8 cellular contexts compared by ENCODE assay signal in genomic region chr3:98812851-98813374, GRCh38. TPM values are rescaled to one million over a fixed set of nuclear protein-coding genes. Genes with fewer than 3 reads are reported as not detected.
DNase-seq lines count a peak whose midpoint lies in the region; ATAC-seq and TF ChIP-seq lines count a peak whose summit lies in the region.

No MANE protein-coding gene starts in this region.

- no peaks in the 10 kb centered on the region for H3K79me2 ChIP-seq in OCI-LY7 (ENCODE audit: insufficient read depth, low read depth, low read length)

- no peaks in the 10 kb centered on the region for H3K9me3 ChIP-seq in cardiac muscle cell (ENCODE audit: low read depth)
- no peaks in the 10 kb centered on the region for H3K9me3 ChIP-seq in OCI-LY7 (ENCODE audit: low read length)

- H3K9me2 ChIP-seq in OCI-LY7 (ENCODE audit: insufficient read depth, low read length), result no peaks in the 10 kb centered on the region

- no peak overlapping the region for H3K4me3 ChIP-seq in cardiac muscle cell
- no peak overlapping the region for H3K4me3 ChIP-seq in OCI-LY7 (ENCODE audit: low read depth, low read length, poor library complexity, severe bottlenecking)

- no peak overlapping the region for H2AFZ ChIP-seq in OCI-LY7 (ENCODE audit: low read length)

- H3K36me3 ChIP-seq in cardiac muscle cell (peaks cover 27% of the 10 kb centered on the region), OCI-LY7 (ENCODE audit: insufficient read depth, low read length) (peaks cover 2% of the 10 kb centered on the region; the same call in 1 of the 2 replicates)

- CTCF ChIA-PET in OCI-LY7 (lab: Charles Lee; ENCODE audit: unreplicated experiment), result interaction anchor here (1.0 to 1.3 kb wide), 2 partner anchors 70 to 360 kb away, joined by 3 read pairs; no protein-coding TSS in a partner anchor

- ATAC-seq in HG03354 (IDR thresholded peaks at IDR 0.05; ENCODE audit: poor library complexity, severe bottlenecking, unreplicated experiment), result peak; percentile 66
- peak; percentile 60 for ATAC-seq in esophagus mucosa

- no TSS peak for BruUV-seq in OCI-LY7 (replicated peaks; lab: Mats Ljungman, UMichigan)

- no peaks in the 10 kb centered on the region for H4K20me1 ChIP-seq in OCI-LY7 (ENCODE audit: insufficient read depth, low read length)

- H3K4me2 ChIP-seq in OCI-LY7 (ENCODE audit: low read length), result no peak overlapping the region

- TF ChIP-seq CTCF in cardiac muscle cell (IDR thresholded peaks at IDR 0.05; ENCODE audit: low read depth, low read length), result peak; percentile 55
- TF ChIP-seq CTCF in OCI-LY7 (conservative IDR thresholded peaks at IDR 0.05; ENCODE audit: low read length), result peak; percentile 84

- intact Hi-C loops in cardiac septum (cut with DNase I), result loop anchor here (2.0 to 10.0 kb wide), 3 partner anchors 210 to 362 kb away; no protein-coding TSS in a partner anchor
- intact Hi-C loops in OCI-LY7 (cut with micrococcal nuclease; ENCODE audit: unreplicated experiment), result loop anchor here (10.0 kb wide), 2 partner anchors 778 to 872 kb away; partner anchors contain the start of gene GABRR3

- H3K4me1 ChIP-seq in cardiac muscle cell (ENCODE audit: low read depth) (no peaks in the 10 kb centered on the region), OCI-LY7 (ENCODE audit: insufficient read depth, low read length, poor library complexity, severe bottlenecking) (no peaks in the 10 kb centered on the region)

- no peak overlapping the region for H3K27ac ChIP-seq in cardiac muscle cell
- no peak overlapping the region for H3K27ac ChIP-seq in OCI-LY7 (ENCODE audit: low read depth, low read length, poor library complexity, severe bottlenecking)

- DNase-seq in cardiac muscle cell (ENCODE audit: low read depth in 1 of 2, low spot score in 1 of 2), result peak; percentile 45 to 70
- DNase-seq in cardiac septum (ENCODE audit: low spot score), result no peak
- DNase-seq in OCI-LY7 (ENCODE audit: low spot score), result peak; percentile 48
- DNase-seq in pons (ENCODE audit: low spot score), result peak; percentile 75
- DNase-seq in OCI-M2 (lab: John Stamatoyannopoulos, UW; ENCODE audit: unreplicated experiment), result no peak
- DNase-seq in stimulated activated naive CD4-positive, alpha-beta T cell treated with Interleukin-2 at 50 U/mL for 16 hours (lab: John Stamatoyannopoulos, UW), result no peak

- POLR2A ChIA-PET in OCI-LY7 (lab: Charles Lee), result no interaction called here

- no peaks in the 10 kb centered on the region for H3K27me3 ChIP-seq in cardiac muscle cell

RNA-seq across cellular contexts. Expression of gene ST3GAL6, which starts 49.8 kb away (rescaled TPM):
- 36.0 and 41.1 TPM in 2 replicates for total RNA-seq in cardiac muscle cell
- polyA plus RNA-seq in cardiac muscle cell, result 41.7 and 53.6 TPM in 2 replicates
- total RNA-seq in cardiac septum, result 87.0 TPM
- 3.0 and 4.0 TPM in 2 replicates for total RNA-seq in OCI-LY7 (2014; rRNA removed; shearing (Covaris generic))
- 0.25 and 1.1 TPM in 2 replicates for total RNA-seq in OCI-LY7 (2022)
- total RNA-seq in esophagus mucosa, result 1.1 TPM

Comparison
In these comparisons a context has a peak if more than half of its experiments do, and no peak if none do; other contexts are left out.
1. DNase-seq: peak in cardiac muscle cell (2 of 2), OCI-LY7 (single experiment) and pons (single experiment); none in cardiac septum (single experiment), OCI-M2 (single experiment) and stimulated activated naive CD4-positive, alpha-beta T cell treated with Interleukin-2 at 50 U/mL for 16 hours (single experiment).